16 cellular contexts compared by ENCODE assay signal in the genomic region with DNA sequence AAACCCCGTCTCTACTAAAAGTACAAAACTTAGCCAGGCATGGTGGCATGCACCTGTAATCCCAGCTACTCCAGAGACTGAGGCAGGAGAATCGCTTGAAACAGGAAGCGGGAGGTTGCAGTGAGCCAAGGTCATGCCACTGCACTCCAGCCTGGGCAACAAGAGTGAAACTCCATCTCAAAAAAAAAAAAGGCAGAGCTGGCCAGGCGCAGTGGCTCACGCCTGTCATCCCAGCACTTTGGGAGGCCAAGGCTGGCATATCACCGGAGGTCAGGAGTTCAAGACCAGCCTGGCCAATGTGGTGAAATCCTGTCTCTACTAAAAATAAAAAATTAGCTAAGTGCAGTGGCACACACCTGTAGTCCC. TPM values are rescaled to one million over a fixed set of nuclear protein-coding genes. Genes with fewer than 3 reads are reported as not detected.
"Had no signal": no experiment of that assay in that cellular context is flagged by ENCODE, and none has a peak within 500 bp of the region (broad histone marks: within the 10 kb centered on the region; RNA-seq: fewer than 3 reads in every experiment).

No MANE protein-coding gene starts in this region.

RNA-seq across cellular contexts. Expression of a gene that starts 4.8 kb away (rescaled TPM):
- total RNA-seq: activated naive CD4-positive, alpha-beta T cell treated with anti-CD3 and anti-CD28 coated beads for 36 hours; activated naive CD4-positive, alpha-beta T cell treated with anti-CD3 and anti-CD28 coated beads, Interleukin-2, amount 50 U/mL, for 72 hours; activated naive CD8-positive, alpha-beta T cell treated with anti-CD3 and anti-CD28 coated beads for 36 hours; activated naive CD8-positive, alpha-beta T cell treated with anti-CD3 and anti-CD28 coated beads, Interleukin-2, amount 10 ng/mL, durations not matched to agents 7 days and 5 days; activated T-cell treated with anti-CD3 and anti-CD28 coated beads, Interleukin-2, amount 50 U/mL, for 4 hours; activated T-cell treated with anti-CD3 and anti-CD28 coated beads, Interleukin-2, amount 50 U/mL, for 72 hours; activated T-helper 1 cell treated with anti-CD3 and anti-CD28 coated beads, Interleukin-12 subunit alpha, Interleukin-12 subunit beta, Interleukin-2, Interleukin-4 antibody, amounts not matched to agents 30 ng/mL and 10 ng/mL and 1 ng/mL, durations not matched to agents 14 hours and 24 hours and 36 hours; activated T-helper 17 cell treated with anti-CD3 and anti-CD28 coated beads, Interleukin-2, amount 50 U/mL, for 72 hours; aorta; ascending aorta; body of pancreas; breast epithelium; bronchial epithelial cell; cardiac septum had no signal

RNA-seq across cellular contexts. Expression of a gene that starts 27.9 kb away (rescaled TPM):
- total RNA-seq: ascending aorta, astrocyte, body of pancreas, breast epithelium, bronchial epithelial cell, cardiac septum had no signal

RNA-seq across cellular contexts. Expression of a gene that starts 30.1 kb away (rescaled TPM):
- total RNA-seq: ascending aorta, body of pancreas had no signal
- polyA plus RNA-seq: aorta had no signal

RNA-seq across cellular contexts. Expression of a gene that starts 45.0 kb away (rescaled TPM):
- total RNA-seq: ascending aorta, bronchial epithelial cell, cardiac muscle cell, cardiac septum had no signal
- polyA plus RNA-seq: cardiac muscle cell had no signal
